Comparison of ENCODE assay signal across 1 cellular context in the genomic region with DNA sequence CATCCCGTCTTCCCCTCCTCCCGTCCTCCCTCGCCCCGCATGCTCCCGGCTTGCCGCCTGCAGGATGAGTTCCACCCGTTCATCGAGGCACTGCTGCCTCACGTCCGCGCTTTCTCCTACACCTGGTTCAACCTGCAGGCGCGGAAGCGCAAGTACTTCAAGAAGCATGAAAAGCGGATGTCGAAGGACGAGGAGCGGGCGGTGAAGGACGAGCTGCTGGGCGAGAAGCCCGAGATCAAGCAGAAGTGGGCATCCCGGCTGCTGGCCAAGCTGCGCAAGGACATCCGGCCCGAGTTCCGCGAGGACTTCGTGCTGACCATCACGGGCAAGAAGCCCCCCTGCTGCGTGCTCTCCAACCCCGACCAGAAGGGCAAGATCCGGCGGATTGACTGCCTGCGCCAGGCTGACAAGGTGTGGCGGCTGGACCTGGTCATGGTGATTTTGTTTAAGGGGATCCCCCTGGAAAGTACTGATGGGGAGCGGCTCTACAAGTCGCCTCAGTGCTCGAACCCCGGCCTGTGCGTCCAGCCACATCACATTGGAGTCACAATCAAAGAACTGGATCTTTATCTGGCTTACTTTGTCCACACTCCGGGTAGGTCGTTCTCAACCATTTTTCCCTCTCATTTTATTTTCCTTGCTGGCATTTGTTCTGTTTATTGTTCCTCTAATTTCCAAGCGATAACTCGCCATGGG.
TF ChIP-seq lines count a peak whose summit lies in the region.

No MANE protein-coding gene starts in this region.

TF ChIP-seq in endothelial cell of umbilical vein, 7 proteins besides CTCF, POLR2A, EP300 and RAD21 (continued from another document):
- TF ChIP-seq, protein P1, sequence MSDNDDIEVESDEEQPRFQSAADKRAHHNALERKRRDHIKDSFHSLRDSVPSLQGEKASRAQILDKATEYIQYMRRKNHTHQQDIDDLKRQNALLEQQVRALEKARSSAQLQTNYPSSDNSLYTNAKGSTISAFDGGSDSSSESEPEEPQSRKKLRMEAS (IDR thresholded peaks at IDR 0.05; ENCODE audit: insufficient read depth, insufficient read length): no peak
